Comparison of ENCODE assay signal across 2 cellular contexts in the genomic region with DNA sequence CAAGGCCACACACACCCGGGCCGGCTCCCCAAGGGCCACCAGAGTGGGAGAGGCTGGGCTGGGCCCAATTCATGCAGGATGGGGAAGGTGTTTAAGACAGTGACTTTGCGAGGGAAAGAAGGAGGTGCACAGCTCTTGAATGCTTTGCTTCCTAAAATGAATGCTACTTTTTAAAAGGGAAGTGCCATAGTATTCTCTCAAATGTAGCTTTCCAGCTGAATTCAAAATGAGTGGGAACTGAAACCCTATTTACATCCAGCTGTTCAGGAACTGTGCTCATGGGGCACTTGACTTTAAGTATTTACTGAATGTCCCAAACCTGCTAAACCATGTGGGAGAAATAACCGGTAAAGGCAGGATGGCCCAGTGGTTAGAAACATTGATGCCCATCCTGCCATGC.
TF ChIP-seq lines count a peak whose summit lies in the region.

No MANE protein-coding gene starts in this region.

TF ChIP-seq in GM12878, 131 proteins besides CTCF, POLR2A, EP300 and RAD21:
- no peak for TF ChIP-seq BRCA1 (IDR thresholded peaks at IDR 0.05; ENCODE audit: low read depth, low read length)
- 0 out of 2 replicates have a peak, but pooled peaks have one; percentile 30 for TF ChIP-seq SPI1 (IDR thresholded peaks at IDR 0.05; ENCODE audit: borderline replicate concordance, insufficient read depth, low read depth, low read length)

TF ChIP-seq in GM23338, 12 proteins besides CTCF, POLR2A, EP300 and RAD21:
- TF ChIP-seq ZNF114 (CRISPR knock-in tag; IDR thresholded peaks at IDR 0.05) (no peak), ZNF331 (CRISPR knock-in tag; IDR thresholded peaks at IDR 0.05; ENCODE audit: low read depth) (no peak), POLR2AphosphoS5 (IDR thresholded peaks at IDR 0.05; ENCODE audit: low read depth) (no peak), NANOG (IDR thresholded peaks at IDR 0.05; ENCODE audit: borderline replicate concordance) (no peak), STAT1 (IDR thresholded peaks at IDR 0.05; ENCODE audit: unreplicated experiment) (no peak), EZH2 (IDR thresholded peaks at IDR 0.05; ENCODE audit: low read depth, unreplicated experiment) (no peak), EZH2phosphoT487 (IDR thresholded peaks at IDR 0.05; ENCODE audit: unreplicated experiment) (no peak)
- TF ChIP-seq, protein P1, sequence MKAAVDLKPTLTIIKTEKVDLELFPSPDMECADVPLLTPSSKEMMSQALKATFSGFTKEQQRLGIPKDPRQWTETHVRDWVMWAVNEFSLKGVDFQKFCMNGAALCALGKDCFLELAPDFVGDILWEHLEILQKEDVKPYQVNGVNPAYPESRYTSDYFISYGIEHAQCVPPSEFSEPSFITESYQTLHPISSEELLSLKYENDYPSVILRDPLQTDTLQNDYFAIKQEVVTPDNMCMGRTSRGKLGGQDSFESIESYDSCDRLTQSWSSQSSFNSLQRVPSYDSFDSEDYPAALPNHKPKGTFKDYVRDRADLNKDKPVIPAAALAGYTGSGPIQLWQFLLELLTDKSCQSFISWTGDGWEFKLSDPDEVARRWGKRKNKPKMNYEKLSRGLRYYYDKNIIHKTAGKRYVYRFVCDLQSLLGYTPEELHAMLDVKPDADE (IDR thresholded peaks at IDR 0.05), result no peak
- TF ChIP-seq, protein P2, sequence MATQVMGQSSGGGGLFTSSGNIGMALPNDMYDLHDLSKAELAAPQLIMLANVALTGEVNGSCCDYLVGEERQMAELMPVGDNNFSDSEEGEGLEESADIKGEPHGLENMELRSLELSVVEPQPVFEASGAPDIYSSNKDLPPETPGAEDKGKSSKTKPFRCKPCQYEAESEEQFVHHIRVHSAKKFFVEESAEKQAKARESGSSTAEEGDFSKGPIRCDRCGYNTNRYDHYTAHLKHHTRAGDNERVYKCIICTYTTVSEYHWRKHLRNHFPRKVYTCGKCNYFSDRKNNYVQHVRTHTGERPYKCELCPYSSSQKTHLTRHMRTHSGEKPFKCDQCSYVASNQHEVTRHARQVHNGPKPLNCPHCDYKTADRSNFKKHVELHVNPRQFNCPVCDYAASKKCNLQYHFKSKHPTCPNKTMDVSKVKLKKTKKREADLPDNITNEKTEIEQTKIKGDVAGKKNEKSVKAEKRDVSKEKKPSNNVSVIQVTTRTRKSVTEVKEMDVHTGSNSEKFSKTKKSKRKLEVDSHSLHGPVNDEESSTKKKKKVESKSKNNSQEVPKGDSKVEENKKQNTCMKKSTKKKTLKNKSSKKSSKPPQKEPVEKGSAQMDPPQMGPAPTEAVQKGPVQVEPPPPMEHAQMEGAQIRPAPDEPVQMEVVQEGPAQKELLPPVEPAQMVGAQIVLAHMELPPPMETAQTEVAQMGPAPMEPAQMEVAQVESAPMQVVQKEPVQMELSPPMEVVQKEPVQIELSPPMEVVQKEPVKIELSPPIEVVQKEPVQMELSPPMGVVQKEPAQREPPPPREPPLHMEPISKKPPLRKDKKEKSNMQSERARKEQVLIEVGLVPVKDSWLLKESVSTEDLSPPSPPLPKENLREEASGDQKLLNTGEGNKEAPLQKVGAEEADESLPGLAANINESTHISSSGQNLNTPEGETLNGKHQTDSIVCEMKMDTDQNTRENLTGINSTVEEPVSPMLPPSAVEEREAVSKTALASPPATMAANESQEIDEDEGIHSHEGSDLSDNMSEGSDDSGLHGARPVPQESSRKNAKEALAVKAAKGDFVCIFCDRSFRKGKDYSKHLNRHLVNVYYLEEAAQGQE (IDR thresholded peaks at IDR 0.05; ENCODE audit: unreplicated experiment), result no peak
- TF ChIP-seq, protein P3, sequence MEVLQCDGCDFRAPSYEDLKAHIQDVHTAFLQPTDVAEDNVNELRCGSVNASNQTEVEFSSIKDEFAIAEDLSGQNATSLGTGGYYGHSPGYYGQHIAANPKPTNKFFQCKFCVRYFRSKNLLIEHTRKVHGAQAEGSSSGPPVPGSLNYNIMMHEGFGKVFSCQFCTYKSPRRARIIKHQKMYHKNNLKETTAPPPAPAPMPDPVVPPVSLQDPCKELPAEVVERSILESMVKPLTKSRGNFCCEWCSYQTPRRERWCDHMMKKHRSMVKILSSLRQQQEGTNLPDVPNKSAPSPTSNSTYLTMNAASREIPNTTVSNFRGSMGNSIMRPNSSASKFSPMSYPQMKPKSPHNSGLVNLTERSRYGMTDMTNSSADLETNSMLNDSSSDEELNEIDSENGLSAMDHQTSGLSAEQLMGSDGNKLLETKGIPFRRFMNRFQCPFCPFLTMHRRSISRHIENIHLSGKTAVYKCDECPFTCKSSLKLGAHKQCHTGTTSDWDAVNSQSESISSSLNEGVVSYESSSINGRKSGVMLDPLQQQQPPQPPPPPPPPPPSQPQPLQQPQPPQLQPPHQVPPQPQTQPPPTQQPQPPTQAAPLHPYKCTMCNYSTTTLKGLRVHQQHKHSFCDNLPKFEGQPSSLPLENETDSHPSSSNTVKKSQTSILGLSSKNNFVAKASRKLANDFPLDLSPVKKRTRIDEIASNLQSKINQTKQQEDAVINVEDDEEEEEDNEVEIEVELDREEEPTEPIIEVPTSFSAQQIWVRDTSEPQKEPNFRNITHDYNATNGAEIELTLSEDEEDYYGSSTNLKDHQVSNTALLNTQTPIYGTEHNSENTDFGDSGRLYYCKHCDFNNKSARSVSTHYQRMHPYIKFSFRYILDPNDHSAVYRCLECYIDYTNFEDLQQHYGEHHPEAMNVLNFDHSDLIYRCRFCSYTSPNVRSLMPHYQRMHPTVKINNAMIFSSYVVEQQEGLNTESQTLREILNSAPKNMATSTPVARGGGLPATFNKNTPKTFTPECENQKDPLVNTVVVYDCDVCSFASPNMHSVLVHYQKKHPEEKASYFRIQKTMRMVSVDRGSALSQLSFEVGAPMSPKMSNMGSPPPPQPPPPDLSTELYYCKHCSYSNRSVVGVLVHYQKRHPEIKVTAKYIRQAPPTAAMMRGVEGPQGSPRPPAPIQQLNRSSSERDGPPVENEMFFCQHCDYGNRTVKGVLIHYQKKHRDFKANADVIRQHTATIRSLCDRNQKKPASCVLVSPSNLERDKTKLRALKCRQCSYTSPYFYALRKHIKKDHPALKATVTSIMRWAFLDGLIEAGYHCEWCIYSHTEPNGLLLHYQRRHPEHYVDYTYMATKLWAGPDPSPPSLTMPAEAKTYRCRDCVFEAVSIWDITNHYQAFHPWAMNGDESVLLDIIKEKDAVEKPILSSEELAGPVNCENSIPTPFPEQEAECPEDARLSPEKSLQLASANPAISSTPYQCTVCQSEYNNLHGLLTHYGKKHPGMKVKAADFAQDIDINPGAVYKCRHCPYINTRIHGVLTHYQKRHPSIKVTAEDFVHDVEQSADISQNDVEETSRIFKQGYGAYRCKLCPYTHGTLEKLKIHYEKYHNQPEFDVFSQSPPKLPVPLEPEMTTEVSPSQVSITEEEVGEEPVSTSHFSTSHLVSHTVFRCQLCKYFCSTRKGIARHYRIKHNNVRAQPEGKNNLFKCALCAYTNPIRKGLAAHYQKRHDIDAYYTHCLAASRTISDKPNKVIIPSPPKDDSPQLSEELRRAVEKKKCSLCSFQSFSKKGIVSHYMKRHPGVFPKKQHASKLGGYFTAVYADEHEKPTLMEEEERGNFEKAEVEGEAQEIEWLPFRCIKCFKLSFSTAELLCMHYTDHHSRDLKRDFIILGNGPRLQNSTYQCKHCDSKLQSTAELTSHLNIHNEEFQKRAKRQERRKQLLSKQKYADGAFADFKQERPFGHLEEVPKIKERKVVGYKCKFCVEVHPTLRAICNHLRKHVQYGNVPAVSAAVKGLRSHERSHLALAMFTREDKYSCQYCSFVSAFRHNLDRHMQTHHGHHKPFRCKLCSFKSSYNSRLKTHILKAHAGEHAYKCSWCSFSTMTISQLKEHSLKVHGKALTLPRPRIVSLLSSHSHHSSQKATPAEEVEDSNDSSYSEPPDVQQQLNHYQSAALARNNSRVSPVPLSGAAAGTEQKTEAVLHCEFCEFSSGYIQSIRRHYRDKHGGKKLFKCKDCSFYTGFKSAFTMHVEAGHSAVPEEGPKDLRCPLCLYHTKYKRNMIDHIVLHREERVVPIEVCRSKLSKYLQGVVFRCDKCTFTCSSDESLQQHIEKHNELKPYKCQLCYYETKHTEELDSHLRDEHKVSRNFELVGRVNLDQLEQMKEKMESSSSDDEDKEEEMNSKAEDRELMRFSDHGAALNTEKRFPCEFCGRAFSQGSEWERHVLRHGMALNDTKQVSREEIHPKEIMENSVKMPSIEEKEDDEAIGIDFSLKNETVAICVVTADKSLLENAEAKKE (CRISPR knock-in tag; IDR thresholded peaks at IDR 0.05), result no peak
